10 cellular contexts compared by ENCODE assay signal in the genomic region with DNA sequence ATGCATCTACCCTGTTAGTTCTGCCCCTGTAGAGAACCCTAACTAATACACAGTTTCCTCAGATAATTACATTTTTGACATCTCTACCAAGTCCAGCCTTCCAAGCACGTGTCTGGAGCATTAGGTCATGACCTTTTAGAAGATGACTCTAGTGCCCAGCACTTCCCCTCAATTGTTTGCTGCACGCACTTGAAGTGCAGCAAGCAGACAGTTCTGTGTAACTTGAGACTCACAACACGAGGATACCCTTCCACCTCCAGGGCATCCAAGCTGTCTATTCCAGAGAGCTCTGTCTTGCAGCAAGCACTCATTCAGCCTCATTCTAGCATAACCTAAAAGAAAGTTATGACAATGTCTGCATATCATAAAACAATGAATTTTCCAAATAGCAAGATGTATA.
"Had no signal": no experiment of that assay in that cellular context is flagged by ENCODE, and none has a peak within 500 bp of the region (broad histone marks: within the 10 kb centered on the region; RNA-seq: fewer than 3 reads in every experiment).

No MANE protein-coding gene starts in this region.

- DNase-seq: activated B cell treated with CpG ODN at 0.5 μM for 24 hours; activated CD4-positive, alpha-beta T cell treated with anti-CD3 and anti-CD28 coated beads, Interleukin-2, amount 50 U/mL, for 1 hour; central memory CD4-positive, alpha-beta T cell; effector CD4-positive, alpha-beta T cell; foreskin keratinocyte; head of caudate nucleus; mammary epithelial cell; natural killer cell; nucleus accumbens; stimulated activated CD4-positive, alpha-beta T cell treated with anti-CD3 and anti-CD28 coated beads, Interleukin-4, amount 100 ng/mL, for 4 hours had no signal
